In genomic region chr6:99614430-99615161, GRCh38 we compare ENCODE assay signal across 9 cellular contexts. TPM values are rescaled to one million over a fixed set of nuclear protein-coding genes. Genes with fewer than 3 reads are reported as not detected.
DNase-seq lines count a peak whose midpoint lies in the region; ATAC-seq lines count a peak whose summit lies in the region.
"Had no signal": no experiment of that assay in that cellular context is flagged by ENCODE, and none has a peak within 500 bp of the region (broad histone marks: within the 10 kb centered on the region; RNA-seq: fewer than 3 reads in every experiment).

No MANE protein-coding gene starts in this region.

- H3K4me3 Mint-ChIP-seq in activated naive CD8-positive, alpha-beta T cell treated with anti-CD3 and anti-CD28 coated beads, Interleukin-2, amount 50 U/mL, for 24 hours, result peak overlapping the region; percentile 59

- H3K27me3 Mint-ChIP-seq in activated naive CD8-positive, alpha-beta T cell treated with anti-CD3 and anti-CD28 coated beads, Interleukin-2, amount 50 U/mL, for 24 hours, result peaks cover 77% of the 10 kb centered on the region

- no peaks in the 10 kb centered on the region for H3K9me3 ChIP-seq in mucosa of rectum (ENCODE audit: control insufficient read depth in 2 of 2, low read length in 2 of 2)

- DNase-seq in DMS114 treated with DMSO at 0.1 percent for 48 hours (lab: John Stamatoyannopoulos, UW; ENCODE audit: unreplicated experiment), result peak; percentile 45
- peak; percentile 49 for DNase-seq in NCI-H1694 (lab: John Stamatoyannopoulos, UW)
- DNase-seq in activated naive CD8-positive, alpha-beta T cell treated with anti-CD3 and anti-CD28 coated beads, Interleukin-2, amount 50 U/mL, for 24 hours, result peak; percentile 27
- no peak for DNase-seq in RKO (ENCODE audit: low spot score)
- no peak for DNase-seq in dermis blood vessel endothelial cell
- no peak for DNase-seq in cerebellar nuclear complex (lab: John Stamatoyannopoulos, UW)

- peak overlapping the region; percentile 5 for H3K27ac Mint-ChIP-seq in activated naive CD8-positive, alpha-beta T cell treated with anti-CD3 and anti-CD28 coated beads, Interleukin-2, amount 50 U/mL, for 24 hours

- peaks cover 8% of the 10 kb centered on the region for H3K9me3 Mint-ChIP-seq in activated naive CD8-positive, alpha-beta T cell treated with anti-CD3 and anti-CD28 coated beads, Interleukin-2, amount 50 U/mL, for 24 hours

- ATAC-seq in GM21381 (IDR thresholded peaks at IDR 0.05; ENCODE audit: unreplicated experiment), result peak; percentile 16
- ATAC-seq in activated naive CD8-positive, alpha-beta T cell treated with anti-CD3 and anti-CD28 coated beads, Interleukin-2, amount 50 U/mL, for 24 hours, result no peak

- peaks cover 62 to 86% of the 10 kb centered on the region in 2 donors for H3K27me3 ChIP-seq in mucosa of rectum (ENCODE audit: control insufficient read depth in 2 of 2, insufficient read depth in 2 of 2, low read length in 2 of 2)

- peaks cover 7 to 14% of the 10 kb centered on the region in 2 donors for H3K4me1 ChIP-seq in mucosa of rectum (ENCODE audit: control insufficient read depth in 2 of 2, insufficient read depth in 2 of 2, low read length in 2 of 2)

- H3K4me3 ChIP-seq in mucosa of rectum (ENCODE audit: low read length in 2 of 2), result peak overlapping the region; percentile 37 to 62

- no peak overlapping the region for H3K9ac ChIP-seq in mucosa of rectum (ENCODE audit: low read depth in 1 of 2, low read length in 2 of 2)

- H3K36me3 ChIP-seq in mucosa of rectum (ENCODE audit: control insufficient read depth in 2 of 2, insufficient read depth in 2 of 2, low read length in 2 of 2), result no peaks in the 10 kb centered on the region

- H3K36me3 Mint-ChIP-seq in activated naive CD8-positive, alpha-beta T cell treated with anti-CD3 and anti-CD28 coated beads, Interleukin-2, amount 50 U/mL, for 24 hours (ENCODE audit: low read depth), result peaks cover 2% of the 10 kb centered on the region

- peaks cover 29% of the 10 kb centered on the region for H3K4me1 Mint-ChIP-seq in activated naive CD8-positive, alpha-beta T cell treated with anti-CD3 and anti-CD28 coated beads, Interleukin-2, amount 50 U/mL, for 24 hours

- no peak overlapping the region for H3K27ac ChIP-seq in mucosa of rectum (ENCODE audit: low read depth in 2 of 2, low read length in 2 of 2)

RNA-seq across cellular contexts. Expression of gene PRDM13, which starts 8.0 kb away (rescaled TPM):
- not detected in 2 replicates for total RNA-seq in dermis blood vessel endothelial cell
- total RNA-seq: HT1080 had no signal

RNA-seq across cellular contexts. Expression of gene CCNC, which starts 46.1 kb away (rescaled TPM):
- total RNA-seq in dermis blood vessel endothelial cell, result 85.4 and 105 TPM in 2 replicates

Comparison
In these comparisons a context has a peak if more than half of its experiments do, and no peak if none do; other contexts are left out.
1. DNase-seq: peak in DMS114 treated with DMSO at 0.1 percent for 48 hours (single experiment), NCI-H1694 (single experiment) and activated naive CD8-positive, alpha-beta T cell treated with anti-CD3 and anti-CD28 coated beads, Interleukin-2, amount 50 U/mL, for 24 hours (single experiment); none in RKO (single experiment), dermis blood vessel endothelial cell (single experiment) and cerebellar nuclear complex (0 of 2).